In the genomic region with DNA sequence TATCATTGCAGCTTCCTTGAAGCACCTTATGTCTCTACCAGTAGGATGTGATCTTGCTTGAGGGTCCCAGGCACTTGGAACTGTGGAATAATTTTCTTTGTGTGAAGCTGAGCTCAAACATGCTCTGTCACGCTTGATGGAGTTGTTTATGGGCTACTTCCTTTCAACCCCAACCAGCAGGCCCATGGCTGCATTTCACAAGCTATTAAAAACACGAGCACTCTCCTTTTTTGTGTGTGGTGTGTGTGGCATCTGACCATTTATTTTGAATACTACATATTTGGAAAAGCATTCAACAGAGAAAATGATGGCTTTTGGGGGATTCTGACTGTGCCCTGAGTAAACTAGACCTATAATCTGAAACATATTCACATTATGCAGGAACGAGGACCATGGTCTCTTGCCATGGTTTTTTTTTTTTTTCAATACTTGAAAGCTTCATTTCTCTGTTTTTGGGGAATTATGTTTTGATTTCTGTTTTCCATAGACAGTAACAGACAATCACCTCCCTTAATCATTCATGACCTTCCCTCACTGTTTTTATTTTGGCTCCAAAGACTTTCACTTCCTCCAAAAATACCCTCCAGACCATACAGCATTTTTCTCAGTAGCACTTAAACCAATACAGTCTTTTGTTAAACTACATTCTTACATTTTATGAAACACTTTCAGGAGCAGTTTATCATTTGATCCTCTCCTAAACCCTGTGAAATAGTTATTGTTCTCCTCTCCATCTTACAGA, we compare ENCODE assay signal across 10 cellular contexts.
DNase-seq lines count a peak whose midpoint lies in the region; ATAC-seq and TF ChIP-seq lines count a peak whose summit lies in the region.
"Had no signal": no experiment of that assay in that cellular context is flagged by ENCODE, and none has a peak within 500 bp of the region (broad histone marks: within the 10 kb centered on the region; RNA-seq: fewer than 3 reads in every experiment).

No MANE protein-coding gene starts in this region.

- H2BK120ac ChIP-seq in mesenchymal stem cell (ENCODE audit: low read depth, low read length): no peak overlapping the region

- H3K27me3 ChIP-seq in mesenchymal stem cell (ENCODE audit: control insufficient read depth in 1 of 2, insufficient read depth in 1 of 2, low read length in 2 of 2) (no peaks in the 10 kb centered on the region), uterus (no peaks in the 10 kb centered on the region)
- H3K27me3 ChIP-seq: cardiac muscle cell had no signal

- peak overlapping the region; percentile 44 for H3K27ac ChIP-seq in mesenchymal stem cell (ENCODE audit: low read length, poor library complexity, severe bottlenecking)
- H3K27ac ChIP-seq in uterus: no peak overlapping the region
- H3K27ac ChIP-seq: cardiac muscle cell had no signal

- H3K27me3 Mint-ChIP-seq in activated CD4-positive, alpha-beta T cell treated with anti-CD3 and anti-CD28 coated beads, Interleukin-2, amount 10 ng/mL, durations not matched to agents 24 days and 14 days: no peaks in the 10 kb centered on the region

- intact Hi-C loops in activated CD4-positive, alpha-beta T cell treated with anti-CD3 and anti-CD28 coated beads, Interleukin-2, amount 10 ng/mL, durations not matched to agents 24 days and 14 days (cut with micrococcal nuclease): no loop called here
- intact Hi-C loops in uterus (cut with DNase I; ENCODE audit: low total_unique reads): no loop called here

- no peak overlapping the region for H2BK5ac ChIP-seq in mesenchymal stem cell (ENCODE audit: low read depth, low read length, poor library complexity, severe bottlenecking)

- H3K4me3 Mint-ChIP-seq in activated CD4-positive, alpha-beta T cell treated with anti-CD3 and anti-CD28 coated beads, Interleukin-2, amount 10 ng/mL, durations not matched to agents 24 days and 14 days: no peak overlapping the region

- in situ Hi-C loops in GM13976 (cut with MboI; ENCODE audit: low sequenced_read_pairs, unreplicated experiment): no loop called here

- no peaks in the 10 kb centered on the region for H3K36me3 ChIP-seq in mesenchymal stem cell (ENCODE audit: control insufficient read depth in 1 of 2, insufficient read depth in 2 of 2, low read depth in 1 of 2, low read length in 2 of 2)
- H3K36me3 ChIP-seq in uterus: no peaks in the 10 kb centered on the region
- H3K36me3 ChIP-seq: cardiac muscle cell had no signal

- H3K9ac ChIP-seq in mesenchymal stem cell (ENCODE audit: low read length): no peak overlapping the region

- H3K9me3 Mint-ChIP-seq in activated CD4-positive, alpha-beta T cell treated with anti-CD3 and anti-CD28 coated beads, Interleukin-2, amount 10 ng/mL, durations not matched to agents 24 days and 14 days: no peaks in the 10 kb centered on the region

- no peak overlapping the region for H2AFZ ChIP-seq in mesenchymal stem cell (ENCODE audit: low read depth, low read length)

- H4K91ac ChIP-seq in mesenchymal stem cell (ENCODE audit: low read length): no peak overlapping the region

- no peak overlapping the region for H2BK15ac ChIP-seq in mesenchymal stem cell (ENCODE audit: low read depth, poor library complexity, severe bottlenecking)

- no peaks in the 10 kb centered on the region for H3K9me3 ChIP-seq in mesenchymal stem cell (ENCODE audit: control insufficient read depth, low read length)
- H3K9me3 ChIP-seq in uterus: no peaks in the 10 kb centered on the region

- no peak overlapping the region for H3K4me2 ChIP-seq in mesenchymal stem cell (ENCODE audit: low read length, poor library complexity, severe bottlenecking)

- H3K79me1 ChIP-seq in mesenchymal stem cell (replicated peaks; ENCODE audit: low read length, poor library complexity, severe bottlenecking): no peaks in the 10 kb centered on the region

- no peak overlapping the region for H4K8ac ChIP-seq in mesenchymal stem cell (ENCODE audit: low read length)

- peak overlapping the region in 1 of 2 experiments; percentile 48 for H2BK12ac ChIP-seq in mesenchymal stem cell (ENCODE audit: low read length in 2 of 2)

- TF ChIP-seq CTCF in GM13976 (IDR thresholded peaks at IDR 0.05; ENCODE audit: borderline replicate concordance, control extremely low read depth, extremely low read depth, insufficient read depth, missing control alignments) (no peak), uterus (IDR thresholded peaks at IDR 0.05) (no peak)

- no peak overlapping the region for H3K27ac Mint-ChIP-seq in activated CD4-positive, alpha-beta T cell treated with anti-CD3 and anti-CD28 coated beads, Interleukin-2, amount 10 ng/mL, durations not matched to agents 24 days and 14 days

- H3K4me1 Mint-ChIP-seq in activated CD4-positive, alpha-beta T cell treated with anti-CD3 and anti-CD28 coated beads, Interleukin-2, amount 10 ng/mL, durations not matched to agents 24 days and 14 days: no peaks in the 10 kb centered on the region

- peaks cover 2% of the 10 kb centered on the region for H3K4me1 ChIP-seq in mesenchymal stem cell (ENCODE audit: control insufficient read depth, insufficient read depth, low read depth, low read length)
- H3K4me1 ChIP-seq in uterus: no peaks in the 10 kb centered on the region

- H3K4me3 ChIP-seq in mesenchymal stem cell (ENCODE audit: insufficient read depth in 1 of 2, low read depth in 1 of 2, low read length in 2 of 2) (no peak overlapping the region), uterus (no peak overlapping the region)
- H3K4me3 ChIP-seq: cardiac muscle cell had no signal

- no peak overlapping the region for H2AK5ac ChIP-seq in mesenchymal stem cell (ENCODE audit: low read length, severe bottlenecking)

- H3K36me3 Mint-ChIP-seq in activated CD4-positive, alpha-beta T cell treated with anti-CD3 and anti-CD28 coated beads, Interleukin-2, amount 10 ng/mL, durations not matched to agents 24 days and 14 days (ENCODE audit: low read depth): no peaks in the 10 kb centered on the region

- no peak overlapping the region for H3K18ac ChIP-seq in mesenchymal stem cell (ENCODE audit: low read depth in 1 of 2, low read length in 2 of 2)

- ATAC-seq in GM18858 (IDR thresholded peaks at IDR 0.05; ENCODE audit: unreplicated experiment) (peak; percentile 70), HG02678 (IDR thresholded peaks at IDR 0.05; ENCODE audit: unreplicated experiment) (peak; percentile 68)

- no peak overlapping the region for H3K23ac ChIP-seq in mesenchymal stem cell (ENCODE audit: low read length in 2 of 2)

- H3K4ac ChIP-seq in mesenchymal stem cell (ENCODE audit: low read depth in 1 of 2, low read length in 2 of 2): no peak overlapping the region

- TF ChIP-seq POLR2A in uterus (IDR thresholded peaks at IDR 0.05): no peak

- DNase-seq in NCI-H1105 treated with DMSO at 0.1 percent for 48 hours (lab: John Stamatoyannopoulos, UW) (peak; percentile 40), mesenchymal stem cell (no peak), T-helper 9 cell (no peak), GM13976 (ENCODE audit: low spot score) (no peak), uterus (no peak)
- DNase-seq in activated CD4-positive, alpha-beta T cell treated with anti-CD3 and anti-CD28 coated beads, Interleukin-2, amount 10 ng/mL, durations not matched to agents 24 days and 14 days: no peak
- DNase-seq: nucleus accumbens had no signal

- no peak overlapping the region for H3K14ac ChIP-seq in mesenchymal stem cell (ENCODE audit: low read length in 2 of 2)

- WGBS in mesenchymal stem cell: no CpG with 5 or more reads among the region's 3 CpGs
